In the genomic region with DNA sequence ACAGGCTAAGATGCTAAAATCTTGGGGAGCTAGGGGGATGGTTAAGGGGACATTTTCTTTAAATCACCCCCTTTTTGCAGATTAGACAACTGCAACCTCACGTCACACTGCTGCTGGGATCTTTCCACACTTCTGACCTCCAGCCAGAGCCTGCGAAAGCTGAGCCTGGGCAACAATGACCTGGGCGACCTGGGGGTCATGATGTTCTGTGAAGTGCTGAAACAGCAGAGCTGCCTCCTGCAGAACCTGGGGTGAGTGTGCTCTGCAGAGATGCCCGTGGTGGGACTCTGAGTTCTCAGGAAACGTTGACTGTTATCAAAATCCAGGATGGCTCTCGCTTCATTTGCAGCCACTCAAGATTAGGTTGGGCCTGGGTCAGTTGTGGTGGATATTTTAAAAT, we compare ENCODE assay signal across 9 cellular contexts. TPM values are rescaled to one million over a fixed set of nuclear protein-coding genes. Genes with fewer than 3 reads are reported as not detected.
"Had no signal": no experiment of that assay in that cellular context is flagged by ENCODE, and none has a peak within 500 bp of the region (broad histone marks: within the 10 kb centered on the region; RNA-seq: fewer than 3 reads in every experiment).

No MANE protein-coding gene starts in this region.

- H3K27ac Mint-ChIP-seq: H9 had no signal

- H3K9ac ChIP-seq: GM23248 had no signal

- DNase-seq: GM23248, GOT3, H9, HCEC 1CT, IMR-90 had no signal

- H2AFZ ChIP-seq: GM23248 had no signal

- H3K4me3 ChIP-seq: GM23248, K562 had no signal

- ATAC-seq: K562 had no signal

- FAIRE-seq: H54, HTR-8/SVneo, K562 had no signal

- H3K27ac ChIP-seq: GM23248 had no signal

- H3K4me3 Mint-ChIP-seq: H9 had no signal

RNA-seq across cellular contexts. Expression of a gene that starts 13.3 kb away (rescaled TPM):
- total RNA-seq: GM23248, H9, HT-29, IMR-90, K562 had no signal
- polyA plus RNA-seq: GM23248, IMR-90, K562 had no signal

RNA-seq across cellular contexts. Expression of a gene that starts 28.6 kb away (rescaled TPM):
- total RNA-seq: H9, K562 had no signal
- polyA plus RNA-seq: IMR-90, K562 had no signal
